34 cellular contexts compared by ENCODE assay signal in the genomic region with DNA sequence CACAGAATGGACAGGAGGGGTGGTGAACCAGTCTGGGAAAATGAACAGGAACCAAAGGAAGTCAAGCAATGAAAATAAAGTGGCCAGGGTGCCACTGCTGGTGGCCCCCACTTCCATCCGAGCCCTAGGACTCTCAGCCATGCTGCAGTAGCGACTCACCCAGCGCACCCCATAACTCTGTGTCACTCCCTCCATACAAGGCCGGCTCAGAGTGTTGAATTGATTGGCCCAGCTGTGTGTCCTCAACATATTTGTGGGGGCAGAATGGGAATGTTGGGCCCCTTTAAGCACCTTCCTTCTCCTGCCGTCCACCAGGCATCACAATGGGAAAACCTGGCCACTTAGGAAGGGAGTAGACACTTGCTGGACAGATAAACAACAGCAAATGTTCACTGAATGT.
"Had no signal": no experiment of that assay in that cellular context is flagged by ENCODE, and none has a peak within 500 bp of the region (broad histone marks: within the 10 kb centered on the region; RNA-seq: fewer than 3 reads in every experiment).

No MANE protein-coding gene starts in this region.

- H3K27ac ChIP-seq: adrenal gland, body of pancreas, brain microvascular endothelial cell, breast epithelium, cardiac muscle cell, VCaP had no signal

- ATAC-seq: activated CD4-positive, alpha-beta T cell treated with anti-CD3 and anti-CD28 coated beads for 36 hours; activated CD4-positive, CD25-positive, alpha-beta regulatory T cell treated with anti-CD3 and anti-CD28 coated beads, Interleukin-2, amount 50 U/mL, for 24 hours; activated CD8-positive, alpha-beta memory T cell treated with anti-CD3 and anti-CD28 coated beads, Interleukin-2, amount 10 ng/mL, durations not matched to agents 7 days and 5 days; activated CD8-positive, alpha-beta T cell treated with anti-CD3 and anti-CD28 coated beads, Interleukin-2, amount 10 ng/mL, durations not matched to agents 7 days and 5 days; activated naive CD4-positive, alpha-beta T cell treated with anti-CD3 and anti-CD28 coated beads, Interleukin-2, amount 50 U/mL, for 72 hours; body of pancreas had no signal

- H3K4me1 ChIP-seq: adrenal gland, body of pancreas, breast epithelium had no signal

- FAIRE-seq: astrocyte, TTC549 had no signal

- H3K4me3 ChIP-seq: adrenal gland, body of pancreas, breast epithelium, cardiac muscle cell had no signal

- DNase-seq: activated CD4-positive, alpha-beta memory T cell treated with anti-CD3 and anti-CD28 coated beads, Interleukin-2, amount 10 ng/mL, durations not matched to agents 7 days and 5 days; activated CD4-positive, alpha-beta T cell treated with anti-CD3 and anti-CD28 coated beads for 1 hour; activated CD4-positive, alpha-beta T cell treated with anti-CD3 and anti-CD28 coated beads for 36 hours; activated CD4-positive, alpha-beta T cell treated with anti-CD3 and anti-CD28 coated beads for 48 hours; activated CD4-positive, alpha-beta T cell treated with anti-CD3 and anti-CD28 coated beads, Interleukin-2, amount 10 ng/mL, durations not matched to agents 7 days and 5 days; activated CD4-positive, alpha-beta T cell treated with anti-CD3 and anti-CD28 coated beads, Interleukin-2, amount 50 U/mL, for 48 hours; activated CD4-positive, CD25-positive, alpha-beta regulatory T cell; activated CD8-positive, alpha-beta memory T cell treated with anti-CD3 and anti-CD28 coated beads for 24 hours; activated CD8-positive, alpha-beta memory T cell treated with anti-CD3 and anti-CD28 coated beads, Interleukin-2, amount 10 ng/mL, durations not matched to agents 7 days and 5 days; activated CD8-positive, alpha-beta memory T cell treated with anti-CD3 and anti-CD28 coated beads, Interleukin-2, amount 50 U/mL, for 48 hours; activated CD8-positive, alpha-beta T cell treated with anti-CD3 and anti-CD28 coated beads, Interleukin-2, amount 10 ng/mL, durations not matched to agents 7 days and 5 days; activated gamma-delta T cell; activated naive CD4-positive, alpha-beta T cell treated with anti-CD3 and anti-CD28 coated beads for 36 hours; activated naive CD4-positive, alpha-beta T cell treated with anti-CD3 and anti-CD28 coated beads, Interleukin-2, amount 50 U/mL, for 16 hours; activated naive CD8-positive, alpha-beta T cell treated with anti-CD3 and anti-CD28 coated beads for 36 hours; activated T-cell treated with anti-CD3 and anti-CD28 coated beads, Interleukin-2, amount 50 U/mL, for 24 hours; activated T-cell treated with anti-CD3 and anti-CD28 coated beads, Interleukin-2, amount 50 U/mL, for 48 hours; adrenal gland; amniotic stem cell; aorta; body of pancreas; brain microvascular endothelial cell; caudate nucleus; cerebellar nuclear complex; T-helper 1 cell; T-helper 2 cell; T-helper 9 cell had no signal

- H3K27me3 ChIP-seq: adrenal gland, body of pancreas, brain microvascular endothelial cell, breast epithelium had no signal

- H3K9me3 ChIP-seq: adrenal gland, body of pancreas, breast epithelium had no signal

- H3K36me3 ChIP-seq: adrenal gland, brain microvascular endothelial cell, breast epithelium, cardiac muscle cell had no signal
